Comparison of ENCODE assay signal across 9 cellular contexts in the genomic region with DNA sequence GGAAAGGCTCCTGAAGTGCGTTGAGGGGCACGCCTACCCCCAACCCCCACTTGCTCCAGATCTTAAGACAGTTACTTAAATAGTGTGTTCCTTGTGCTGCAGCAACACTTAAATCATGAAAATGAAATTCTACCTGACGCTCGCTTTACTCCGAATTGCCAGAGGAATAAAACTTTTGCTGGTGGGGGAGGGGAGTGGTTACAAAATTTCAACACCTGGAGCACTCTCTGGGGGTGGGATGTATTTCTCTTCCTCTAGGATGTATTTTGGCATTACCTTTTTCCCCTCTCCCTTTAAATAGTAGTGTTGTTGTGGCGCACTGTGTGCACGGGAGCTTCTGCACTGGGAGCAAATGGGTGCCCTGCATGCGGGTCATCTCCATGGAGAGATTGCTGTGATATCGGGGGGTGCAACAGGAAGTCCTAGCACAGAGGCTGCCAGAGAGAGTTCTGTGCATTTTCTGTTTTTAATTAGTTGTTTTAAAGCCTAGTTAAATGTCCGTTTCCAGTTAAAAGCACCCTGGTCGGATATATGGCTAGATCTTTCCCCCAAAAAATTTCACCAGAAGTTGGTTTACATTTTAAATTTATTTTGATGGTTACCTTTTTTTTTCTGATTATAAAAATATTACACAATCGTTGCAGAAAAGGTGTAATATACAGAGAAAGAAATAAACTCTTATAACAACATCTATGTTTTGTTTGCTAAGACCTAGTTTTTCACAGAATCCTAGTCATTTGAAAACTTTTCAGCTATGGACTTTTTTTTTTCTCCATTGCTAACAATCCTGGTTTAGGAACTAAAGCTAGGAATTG.
DNase-seq lines count a peak whose midpoint lies in the region; ATAC-seq and TF ChIP-seq lines count a peak whose summit lies in the region.
"Had no signal": no experiment of that assay in that cellular context is flagged by ENCODE, and none has a peak within 500 bp of the region (broad histone marks: within the 10 kb centered on the region; RNA-seq: fewer than 3 reads in every experiment).

No MANE protein-coding gene starts in this region.

- in situ Hi-C loops in gastrocnemius medialis (cut with MboI; ENCODE audit: low sequenced_read_pairs in 4 of 4), result no loop called here

- H3K9me3 ChIP-seq in RWPE2 (ENCODE audit: severe bottlenecking), result no peaks in the 10 kb centered on the region
- no peaks in the 10 kb centered on the region for H3K9me3 ChIP-seq in gastrocnemius medialis

- TF ChIP-seq POLR2A in gastrocnemius medialis (IDR thresholded peaks at IDR 0.05), result no peak

- H3K4me3 ChIP-seq in RWPE2 (ENCODE audit: severe bottlenecking) (peak overlapping the region; percentile 61), foreskin fibroblast (ENCODE audit: low read depth in 1 of 2, low read length in 2 of 2) (peak overlapping the region; percentile 73 to 77), gastrocnemius medialis (peak overlapping the region; percentile 44 to 61 (median 46))

- H3K27me3 ChIP-seq in RWPE2 (ENCODE audit: insufficient read depth, poor library complexity, severe bottlenecking) (no peaks in the 10 kb centered on the region), gastrocnemius medialis (peaks cover 15 to 38% (median 26%) of the 10 kb centered on the region in 3 donors)

- no peak for TF ChIP-seq CTCF in RWPE2 (IDR thresholded peaks at IDR 0.05; ENCODE audit: poor library complexity, severe bottlenecking)
- TF ChIP-seq CTCF in foreskin fibroblast (IDR thresholded peaks at IDR 0.05; ENCODE audit: low read depth, low read length), result no peak
- TF ChIP-seq CTCF in gastrocnemius medialis (IDR thresholded peaks at IDR 0.05 in 4 of 5, conservative IDR thresholded peaks at IDR 0.05 in 1 of 5), result no peak

- H3K36me3 ChIP-seq in RWPE2 (ENCODE audit: low read depth), result peaks cover 15% of the 10 kb centered on the region
- H3K36me3 ChIP-seq in gastrocnemius medialis, result no peaks in the 10 kb centered on the region

- peak; percentile 31 for DNase-seq in NCI-H345 (lab: John Stamatoyannopoulos, UW)
- no peak for DNase-seq in NCI-H345 treated with DMSO at 0.1 percent for 48 hours (lab: John Stamatoyannopoulos, UW; ENCODE audit: unreplicated experiment)
- no peak for DNase-seq in RWPE2 (ENCODE audit: low spot score)
- DNase-seq in foreskin fibroblast, result peak in 1 of 2 donors; percentile 78
- no peak for DNase-seq in gastrocnemius medialis
- no peak for DNase-seq in NCI-H2171 treated with DMSO at 0.1 percent for 48 hours (lab: John Stamatoyannopoulos, UW)
- DNase-seq: DND-41 had no signal

- peak overlapping the region; percentile 66 for H3K27ac ChIP-seq in RWPE2 (ENCODE audit: poor library complexity, severe bottlenecking)
- H3K27ac ChIP-seq in gastrocnemius medialis, result no peak overlapping the region

- intact Hi-C loops in gastrocnemius medialis (cut with DNase I; ENCODE audit: low total_unique reads), result no loop called here

- peak; percentile 50 for ATAC-seq in RWPE2 (ENCODE audit: low read depth)
- no peak for ATAC-seq in gastrocnemius medialis
- no peak for ATAC-seq in HG03175 (IDR thresholded peaks at IDR 0.05; ENCODE audit: unreplicated experiment)
- ATAC-seq in activated CD4-positive, CD25-positive, alpha-beta regulatory T cell treated with anti-CD3 and anti-CD28 coated beads, Interleukin-2, amount 50 U/mL, for 24 hours, result no peak

- peaks cover 28% of the 10 kb centered on the region for H3K4me1 ChIP-seq in RWPE2 (ENCODE audit: insufficient read depth, poor library complexity, severe bottlenecking)
- peaks cover 6 to 9% of the 10 kb centered on the region in 2 donors for H3K4me1 ChIP-seq in gastrocnemius medialis
